ENCODE assay signal across 1 cellular context in the genomic region with DNA sequence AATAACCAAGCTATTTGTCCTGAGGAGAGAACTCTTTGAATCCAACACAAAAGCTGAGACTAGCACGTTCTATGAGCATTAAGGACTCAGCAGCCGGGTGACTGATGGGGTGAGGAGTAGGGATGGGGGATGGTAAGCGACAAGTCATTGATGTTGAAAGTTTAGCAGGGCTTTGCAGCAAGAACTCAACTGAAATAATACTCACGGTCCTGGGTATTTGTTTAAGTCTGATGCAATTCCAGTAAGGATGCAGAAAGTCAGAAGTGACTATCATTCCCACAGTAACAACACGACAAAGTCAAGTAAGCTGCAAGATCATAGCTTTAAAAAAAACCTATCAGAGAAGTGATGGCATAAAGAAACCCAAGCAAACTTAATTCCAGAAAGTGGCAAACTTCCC.
A peak's percentile ranks its signal among the peaks of the same experiment; 100 is the strongest.
TF ChIP-seq lines count a peak whose summit lies in the region.

No MANE protein-coding gene starts in this region.

TF ChIP-seq in HepG2, 621 proteins besides CTCF, POLR2A, EP300 and RAD21:
- TF ChIP-seq, protein P1, sequence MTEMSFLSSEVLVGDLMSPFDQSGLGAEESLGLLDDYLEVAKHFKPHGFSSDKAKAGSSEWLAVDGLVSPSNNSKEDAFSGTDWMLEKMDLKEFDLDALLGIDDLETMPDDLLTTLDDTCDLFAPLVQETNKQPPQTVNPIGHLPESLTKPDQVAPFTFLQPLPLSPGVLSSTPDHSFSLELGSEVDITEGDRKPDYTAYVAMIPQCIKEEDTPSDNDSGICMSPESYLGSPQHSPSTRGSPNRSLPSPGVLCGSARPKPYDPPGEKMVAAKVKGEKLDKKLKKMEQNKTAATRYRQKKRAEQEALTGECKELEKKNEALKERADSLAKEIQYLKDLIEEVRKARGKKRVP (CRISPR knock-in tag; IDR thresholded peaks at IDR 0.05), result peak in 1 of 2 experiments; percentile 83; a peak in 2 of 4 replicates
- TF ChIP-seq, protein P2, sequence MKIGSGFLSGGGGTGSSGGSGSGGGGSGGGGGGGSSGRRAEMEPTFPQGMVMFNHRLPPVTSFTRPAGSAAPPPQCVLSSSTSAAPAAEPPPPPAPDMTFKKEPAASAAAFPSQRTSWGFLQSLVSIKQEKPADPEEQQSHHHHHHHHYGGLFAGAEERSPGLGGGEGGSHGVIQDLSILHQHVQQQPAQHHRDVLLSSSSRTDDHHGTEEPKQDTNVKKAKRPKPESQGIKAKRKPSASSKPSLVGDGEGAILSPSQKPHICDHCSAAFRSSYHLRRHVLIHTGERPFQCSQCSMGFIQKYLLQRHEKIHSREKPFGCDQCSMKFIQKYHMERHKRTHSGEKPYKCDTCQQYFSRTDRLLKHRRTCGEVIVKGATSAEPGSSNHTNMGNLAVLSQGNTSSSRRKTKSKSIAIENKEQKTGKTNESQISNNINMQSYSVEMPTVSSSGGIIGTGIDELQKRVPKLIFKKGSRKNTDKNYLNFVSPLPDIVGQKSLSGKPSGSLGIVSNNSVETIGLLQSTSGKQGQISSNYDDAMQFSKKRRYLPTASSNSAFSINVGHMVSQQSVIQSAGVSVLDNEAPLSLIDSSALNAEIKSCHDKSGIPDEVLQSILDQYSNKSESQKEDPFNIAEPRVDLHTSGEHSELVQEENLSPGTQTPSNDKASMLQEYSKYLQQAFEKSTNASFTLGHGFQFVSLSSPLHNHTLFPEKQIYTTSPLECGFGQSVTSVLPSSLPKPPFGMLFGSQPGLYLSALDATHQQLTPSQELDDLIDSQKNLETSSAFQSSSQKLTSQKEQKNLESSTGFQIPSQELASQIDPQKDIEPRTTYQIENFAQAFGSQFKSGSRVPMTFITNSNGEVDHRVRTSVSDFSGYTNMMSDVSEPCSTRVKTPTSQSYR (CRISPR knock-in tag; IDR thresholded peaks at IDR 0.05; ENCODE audit: borderline replicate concordance), result peak; percentile 34; the same call in 1 of the 2 replicates
- TF ChIP-seq, protein P3, sequence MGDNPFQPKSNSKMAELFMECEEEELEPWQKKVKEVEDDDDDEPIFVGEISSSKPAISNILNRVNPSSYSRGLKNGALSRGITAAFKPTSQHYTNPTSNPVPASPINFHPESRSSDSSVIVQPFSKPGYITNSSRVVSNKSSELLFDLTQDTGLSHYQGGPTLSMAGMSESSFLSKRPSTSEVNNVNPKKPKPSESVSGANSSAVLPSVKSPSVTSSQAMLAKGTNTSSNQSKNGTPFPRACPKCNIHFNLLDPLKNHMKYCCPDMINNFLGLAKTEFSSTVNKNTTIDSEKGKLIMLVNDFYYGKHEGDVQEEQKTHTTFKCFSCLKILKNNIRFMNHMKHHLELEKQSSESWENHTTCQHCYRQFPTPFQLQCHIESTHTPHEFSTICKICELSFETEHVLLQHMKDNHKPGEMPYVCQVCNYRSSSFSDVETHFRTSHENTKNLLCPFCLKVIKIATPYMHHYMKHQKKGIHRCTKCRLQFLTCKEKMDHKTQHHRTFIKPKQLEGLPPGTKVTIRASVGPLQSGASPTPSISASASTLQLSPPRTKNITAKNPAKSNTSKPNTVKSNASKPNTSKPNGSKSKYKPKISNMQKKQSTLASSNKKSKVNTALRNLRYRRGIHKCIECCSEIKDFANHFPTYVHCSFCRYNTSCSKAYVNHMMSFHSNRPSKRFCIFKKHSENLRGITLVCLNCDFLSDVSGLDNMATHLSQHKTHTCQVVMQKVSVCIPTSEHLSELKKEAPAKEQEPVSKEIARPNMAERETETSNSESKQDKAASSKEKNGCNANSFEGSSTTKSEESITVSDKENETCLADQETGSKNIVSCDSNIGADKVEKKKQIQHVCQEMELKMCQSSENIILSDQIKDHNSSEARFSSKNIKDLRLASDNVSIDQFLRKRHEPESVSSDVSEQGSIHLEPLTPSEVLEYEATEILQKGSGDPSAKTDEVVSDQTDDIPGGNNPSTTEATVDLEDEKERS (CRISPR knock-in tag; IDR thresholded peaks at IDR 0.05), result no peak
